Comparison of ENCODE assay signal across 9 cellular contexts in the genomic region with DNA sequence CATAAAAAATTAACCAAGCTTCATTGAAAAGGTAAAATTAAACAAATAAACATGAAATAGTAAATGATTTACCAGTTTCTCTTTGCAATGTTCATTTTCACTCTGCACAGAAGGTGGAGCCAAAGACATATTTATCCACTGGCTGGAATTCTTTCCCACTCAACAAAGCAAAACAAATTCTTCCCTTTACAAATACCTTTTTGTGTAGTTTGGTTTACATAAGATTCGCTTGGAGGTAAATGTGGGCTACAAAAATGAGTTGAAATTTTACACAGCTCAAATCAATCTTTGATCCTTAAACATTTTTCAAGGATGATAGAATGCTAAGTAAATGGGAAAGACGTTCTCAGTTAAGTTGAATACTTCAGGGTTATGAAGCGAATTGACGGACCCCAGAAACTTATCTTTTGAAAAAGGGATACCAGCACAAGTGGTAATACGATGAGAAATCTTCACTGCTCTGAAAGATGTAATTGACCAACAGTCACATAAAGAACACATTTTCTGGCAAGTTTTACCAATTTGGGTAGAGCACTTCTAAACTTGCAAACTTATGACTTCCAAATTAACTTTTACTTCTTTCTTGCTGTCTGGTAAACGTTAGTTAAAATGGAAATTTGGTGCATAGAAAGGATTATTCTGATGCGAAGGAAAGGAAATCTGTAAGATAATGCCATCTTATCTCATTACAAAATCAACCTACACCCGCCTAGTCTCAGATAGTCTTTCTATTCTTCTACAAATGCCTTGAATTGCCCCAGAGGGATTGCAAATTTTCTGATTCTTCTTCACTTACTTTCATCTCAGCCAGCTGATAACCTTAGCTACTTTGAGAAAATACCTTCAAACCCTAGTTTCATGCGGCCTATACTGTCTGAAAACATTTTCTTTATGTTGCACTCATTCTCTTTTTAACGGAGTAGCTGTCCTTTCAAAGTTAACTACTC. TPM values are rescaled to one million over a fixed set of nuclear protein-coding genes. Genes with fewer than 3 reads are reported as not detected.
DNase-seq lines count a peak whose midpoint lies in the region; ATAC-seq and TF ChIP-seq lines count a peak whose summit lies in the region.
"Had no signal": no experiment of that assay in that cellular context is flagged by ENCODE, and none has a peak within 500 bp of the region (broad histone marks: within the 10 kb centered on the region; RNA-seq: fewer than 3 reads in every experiment).

No MANE protein-coding gene starts in this region.

- WGBS in ovary, 3 donors: 59 to 63% (median 60%) methylated on average over 10 of the region's 10 CpGs

- ATAC-seq in GM21526 (IDR thresholded peaks at IDR 0.05; ENCODE audit: low FRiP score, unreplicated experiment) (no peak), GM18520 (IDR thresholded peaks at IDR 0.05; ENCODE audit: unreplicated experiment) (no peak)

- no peak for TF ChIP-seq EP300 in ovary (IDR thresholded peaks at IDR 0.05)

- intact Hi-C loops in ovary (cut with DNase I): loop anchor here (2.0 to 10.0 kb wide), 4 partner anchors 602 to 752 kb away; no protein-coding TSS in a partner anchor

- no peak for TF ChIP-seq POLR2A in ovary (IDR thresholded peaks at IDR 0.05)

- H3K9me3 Mint-ChIP-seq in T-helper 2 cell treated with Interferon-gamma antibody and Interleukin-4, amounts not matched to agents 5 μg/mL and 100 μg/mL, for 36 hours: no peaks in the 10 kb centered on the region

- H3K27me3 Mint-ChIP-seq in T-helper 2 cell treated with Interferon-gamma antibody and Interleukin-4, amounts not matched to agents 5 μg/mL and 100 μg/mL, for 36 hours (ENCODE audit: low read depth): peaks cover 10% of the 10 kb centered on the region

- H3K4me1 ChIP-seq in ovary (ENCODE audit: insufficient read depth): no peaks in the 10 kb centered on the region

- H3K27ac Mint-ChIP-seq in T-helper 2 cell treated with Interferon-gamma antibody and Interleukin-4, amounts not matched to agents 5 μg/mL and 100 μg/mL, for 36 hours: no peak overlapping the region

- H3K27me3 ChIP-seq in ovary: no peaks in the 10 kb centered on the region

- TF ChIP-seq CTCF in GM12872 (IDR thresholded peaks at IDR 0.05; ENCODE audit: insufficient read depth, low read depth, low read length) (peak; percentile 11; the same call in 1 of the 3 replicates), epithelial cell of proximal tubule (conservative IDR thresholded peaks at IDR 0.05; ENCODE audit: low read depth, low read length) (peak; percentile 75), ovary (IDR thresholded peaks at IDR 0.05) (peak; percentile 54 to 84 (median 72))

- no peak overlapping the region for H3K4me3 Mint-ChIP-seq in T-helper 2 cell treated with Interferon-gamma antibody and Interleukin-4, amounts not matched to agents 5 μg/mL and 100 μg/mL, for 36 hours

- no peaks in the 10 kb centered on the region for H3K4me1 Mint-ChIP-seq in T-helper 2 cell treated with Interferon-gamma antibody and Interleukin-4, amounts not matched to agents 5 μg/mL and 100 μg/mL, for 36 hours (ENCODE audit: low read depth)

- no peaks in the 10 kb centered on the region for H3K36me3 ChIP-seq in ovary

- no peaks in the 10 kb centered on the region for H3K9me3 ChIP-seq in ovary

- no peaks in the 10 kb centered on the region for H3K36me3 Mint-ChIP-seq in T-helper 2 cell treated with Interferon-gamma antibody and Interleukin-4, amounts not matched to agents 5 μg/mL and 100 μg/mL, for 36 hours (ENCODE audit: low read depth)

- H3K4me3 ChIP-seq in epithelial cell of proximal tubule (ENCODE audit: low read depth, low read length) (no peak overlapping the region), ovary (no peak overlapping the region)

- peak; percentile 61 for DNase-seq in NCI-H774 (lab: John Stamatoyannopoulos, UW)
- no peak for DNase-seq in epithelial cell of proximal tubule (ENCODE audit: low read depth)
- no peak for DNase-seq in ovary
- DNase-seq in cerebellar nuclear complex (lab: John Stamatoyannopoulos, UW): no peak
- no peak for DNase-seq in T-helper 2 cell treated with Interferon-gamma antibody and Interleukin-4, amounts not matched to agents 5 μg/mL and 100 μg/mL, for 36 hours (ENCODE audit: low spot score)

- peak overlapping the region in 1 of 2 donors; percentile 3 for H3K27ac ChIP-seq in ovary

RNA-seq across cellular contexts. Expression of a gene that starts 4.7 kb away (rescaled TPM):
- total RNA-seq in epithelial cell of proximal tubule (165 and 170 TPM in 2 replicates), ovary (10 to 100 TPM; 26.4 to 80.4 (median 51.5) TPM)
- polyA plus RNA-seq in ovary: 100 to 1,000 TPM in 1 of 2 donors, 10 to 100 TPM in 1; 78.7 to 464 TPM
- total RNA-seq: T-helper 1 cell treated with Interleukin-12 subunit alpha and Interleukin-12 subunit beta and Interleukin-4 antibody, amounts not matched to agents 30 ng/mL and 1 ng/mL, for 36 hours had no signal

Comparison
In these comparisons a context has a peak if more than half of its experiments do, and no peak if none do; other contexts are left out.
1. CTCF ChIP-seq: peak in every context shown above with its lines; median percentile 75 in epithelial cell of proximal tubule; 72 in ovary; 11 in GM12872.